8 cellular contexts compared by ENCODE assay signal in the genomic region with DNA sequence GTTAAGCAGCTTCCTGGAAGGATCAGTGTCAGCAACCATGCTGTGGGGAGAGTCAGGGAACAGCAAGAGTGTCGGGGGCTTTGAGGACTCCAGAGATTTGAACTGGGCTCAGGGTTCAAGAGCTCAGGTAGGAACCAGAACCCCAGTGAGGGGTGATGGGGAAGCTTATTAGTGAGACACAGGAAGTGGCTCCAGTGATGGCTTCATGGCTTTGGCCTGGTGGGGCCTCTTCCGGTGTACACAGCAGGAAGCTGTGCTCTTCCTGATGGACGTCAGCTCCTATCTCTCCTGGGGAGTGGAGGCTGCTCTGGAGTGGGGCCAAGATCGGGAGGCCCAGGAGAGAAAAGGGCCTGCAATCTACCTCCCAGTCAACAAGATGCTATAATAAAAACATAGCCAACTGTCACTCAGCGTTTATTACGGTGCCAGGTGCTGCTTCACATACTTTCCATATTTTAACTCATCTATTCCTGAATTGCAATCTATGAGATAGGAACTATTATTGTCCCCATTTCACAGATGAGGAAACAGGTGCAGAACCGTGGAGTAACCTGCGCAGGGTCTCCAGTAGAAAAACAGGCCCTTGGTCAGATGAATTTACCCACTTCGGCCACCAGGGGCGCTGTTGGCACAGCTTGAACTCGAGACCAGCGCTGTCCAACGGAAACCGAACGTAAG.
A peak's percentile ranks its signal among the peaks of the same experiment; 100 is the strongest.
DNase-seq lines count a peak whose midpoint lies in the region; ATAC-seq and TF ChIP-seq lines count a peak whose summit lies in the region.

No MANE protein-coding gene starts in this region.

- no peak overlapping the region for H3K27ac Mint-ChIP-seq in WTC11

- POLR2A ChIA-PET in WTC11 (lab: Charles Lee), result interaction anchor here (1.4 kb wide), 1 partner anchor 10 kb away, joined by 5 read pairs; no protein-coding TSS in a partner anchor

- DNase-seq in NCI-H2227 (lab: John Stamatoyannopoulos, UW; ENCODE audit: unreplicated experiment) (peak; percentile 60), NCI-H2227 treated with DMSO at 0.1 percent for 48 hours (lab: John Stamatoyannopoulos, UW) (no peak), NAMALWA (ENCODE audit: low spot score) (peak; percentile 88), WTC11 (ENCODE audit: low spot score) (peak; percentile 76), cerebellar cortex (ENCODE audit: low spot score) (peak; percentile 77), left lobe of liver (ENCODE audit: low spot score) (no peak), NCI-H128 (lab: John Stamatoyannopoulos, UW; ENCODE audit: unreplicated experiment) (no peak)
- peak; percentile 14 to 45 (median 21) for DNase-seq in stimulated activated CD4-positive, alpha-beta T cell treated with anti-CD3 and anti-CD28 coated beads, TNF-alpha, amount 100 ng/mL, for 4 hours (ENCODE audit: low read depth in 3 of 3)

- H3K4me3 Mint-ChIP-seq in WTC11, result no peak overlapping the region

- H3K27me3 Mint-ChIP-seq in WTC11 (ENCODE audit: low read depth), result no peaks in the 10 kb centered on the region

- H3K9me3 Mint-ChIP-seq in WTC11, result no peaks in the 10 kb centered on the region

- TF ChIP-seq CTCF in WTC11 (IDR thresholded peaks at IDR 0.05), result peak; percentile 98

- ATAC-seq in WTC11 (peak; percentile 22), left lobe of liver (peak; percentile 56)

- no peaks in the 10 kb centered on the region for H3K36me3 Mint-ChIP-seq in WTC11

- CTCF ChIA-PET in WTC11 (lab: Charles Lee), result interaction anchor here (0.6 to 3.2 kb wide), 20 partner anchors 9 to 276 kb away, joined by 3 to 32 read pairs (median 4); no protein-coding TSS in a partner anchor

- H3K4me1 Mint-ChIP-seq in WTC11, result peaks cover 12% of the 10 kb centered on the region

TF ChIP-seq in WTC11, 78 proteins besides CTCF, POLR2A, EP300 and RAD21:
- no peak for TF ChIP-seq NFYB (CRISPR knock-in tag; conservative IDR thresholded peaks at IDR 0.05; ENCODE audit: low read depth)
TF ChIP-seq in WTC11: peak in this region for 0.

Comparison
In these comparisons a context has a peak if more than half of its experiments do, and no peak if none do; other contexts are left out.
1. DNase-seq: peak in NCI-H2227 (single experiment), NAMALWA (single experiment), WTC11 (single experiment), cerebellar cortex (single experiment) and stimulated activated CD4-positive, alpha-beta T cell treated with anti-CD3 and anti-CD28 coated beads, TNF-alpha, amount 100 ng/mL, for 4 hours (3 of 3); none in NCI-H2227 treated with DMSO at 0.1 percent for 48 hours (single experiment), left lobe of liver (single experiment) and NCI-H128 (single experiment).